In the genomic region with DNA sequence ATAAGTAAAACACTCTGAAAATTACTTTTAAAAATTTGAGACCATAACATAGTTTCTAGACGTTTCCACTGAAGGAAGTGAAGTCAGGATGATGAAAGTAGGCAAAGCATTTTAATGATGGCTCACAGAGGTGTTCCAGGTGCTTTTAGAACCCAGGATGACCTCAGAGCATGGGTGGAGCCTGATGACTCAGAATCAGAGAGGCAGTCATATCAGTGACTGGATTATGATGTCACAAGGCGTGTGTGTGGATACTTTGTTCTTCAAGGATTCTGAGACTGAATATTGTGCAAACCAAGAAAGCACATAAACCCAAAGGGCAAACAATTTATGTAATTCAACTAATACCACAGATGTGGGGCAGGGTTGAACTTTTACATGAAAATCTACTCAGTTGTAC, we compare ENCODE assay signal across 1 cellular context.
A peak's percentile ranks its signal among the peaks of the same experiment; 100 is the strongest.
TF ChIP-seq lines count a peak whose summit lies in the region.

No MANE protein-coding gene starts in this region.

TF ChIP-seq in GM12878, 131 proteins besides CTCF, POLR2A, EP300 and RAD21 (continued from another document):
- TF ChIP-seq, protein P1, sequence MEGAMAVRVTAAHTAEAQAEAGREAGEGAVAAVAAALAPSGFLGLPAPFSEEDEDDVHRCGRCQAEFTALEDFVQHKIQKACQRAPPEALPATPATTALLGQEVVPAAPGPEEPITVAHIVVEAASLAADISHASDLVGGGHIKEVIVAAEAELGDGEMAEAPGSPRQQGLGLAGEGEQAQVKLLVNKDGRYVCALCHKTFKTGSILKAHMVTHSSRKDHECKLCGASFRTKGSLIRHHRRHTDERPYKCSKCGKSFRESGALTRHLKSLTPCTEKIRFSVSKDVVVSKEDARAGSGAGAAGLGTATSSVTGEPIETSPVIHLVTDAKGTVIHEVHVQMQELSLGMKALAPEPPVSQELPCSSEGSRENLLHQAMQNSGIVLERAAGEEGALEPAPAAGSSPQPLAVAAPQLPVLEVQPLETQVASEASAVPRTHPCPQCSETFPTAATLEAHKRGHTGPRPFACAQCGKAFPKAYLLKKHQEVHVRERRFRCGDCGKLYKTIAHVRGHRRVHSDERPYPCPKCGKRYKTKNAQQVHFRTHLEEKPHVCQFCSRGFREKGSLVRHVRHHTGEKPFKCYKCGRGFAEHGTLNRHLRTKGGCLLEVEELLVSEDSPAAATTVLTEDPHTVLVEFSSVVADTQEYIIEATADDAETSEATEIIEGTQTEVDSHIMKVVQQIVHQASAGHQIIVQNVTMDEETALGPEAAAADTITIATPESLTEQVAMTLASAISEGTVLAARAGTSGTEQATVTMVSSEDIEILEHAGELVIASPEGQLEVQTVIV (IDR thresholded peaks at IDR 0.05; ENCODE audit: borderline replicate concordance, partially characterized antibody), result no peak
- TF ChIP-seq SIN3A (IDR thresholded peaks at IDR 0.05; ENCODE audit: low read depth, low read length) (no peak), GABPA (IDR thresholded peaks at IDR 0.05; ENCODE audit: low read depth) (peak; percentile 31; the same call in 1 of the 2 replicates), JUNB (IDR thresholded peaks at IDR 0.05) (peak; percentile 94), WRNIP1 (IDR thresholded peaks at IDR 0.05; ENCODE audit: borderline replicate concordance, low read depth, low read length) (no peak), ATF7 (IDR thresholded peaks at IDR 0.05; ENCODE audit: low read depth) (peak; percentile 53; the same call in 1 of the 2 replicates), HDAC2 (IDR thresholded peaks at IDR 0.05) (no peak), NFIC (IDR thresholded peaks at IDR 0.05; ENCODE audit: low read depth, low read length) (peak; percentile 38; the same call in 1 of the 2 replicates), HDAC6 (IDR thresholded peaks at IDR 0.05; ENCODE audit: unreplicated experiment) (no peak), CBFB (IDR thresholded peaks at IDR 0.05; ENCODE audit: low read depth) (no peak), BCL11A (IDR thresholded peaks at IDR 0.05; ENCODE audit: low read depth, low read length) (0 out of 2 replicates have a peak, but pooled peaks have one; percentile 17), CREM (IDR thresholded peaks at IDR 0.05; ENCODE audit: low read depth) (peak; percentile 94)
- TF ChIP-seq, protein P2, sequence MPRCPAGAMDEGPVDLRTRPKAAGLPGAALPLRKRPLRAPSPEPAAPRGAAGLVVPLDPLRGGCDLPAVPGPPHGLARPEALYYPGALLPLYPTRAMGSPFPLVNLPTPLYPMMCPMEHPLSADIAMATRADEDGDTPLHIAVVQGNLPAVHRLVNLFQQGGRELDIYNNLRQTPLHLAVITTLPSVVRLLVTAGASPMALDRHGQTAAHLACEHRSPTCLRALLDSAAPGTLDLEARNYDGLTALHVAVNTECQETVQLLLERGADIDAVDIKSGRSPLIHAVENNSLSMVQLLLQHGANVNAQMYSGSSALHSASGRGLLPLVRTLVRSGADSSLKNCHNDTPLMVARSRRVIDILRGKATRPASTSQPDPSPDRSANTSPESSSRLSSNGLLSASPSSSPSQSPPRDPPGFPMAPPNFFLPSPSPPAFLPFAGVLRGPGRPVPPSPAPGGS (IDR thresholded peaks at IDR 0.05; ENCODE audit: borderline replicate concordance, insufficient read depth, low read depth, low read length, poor library complexity, severe bottlenecking), result no peak
- TF ChIP-seq, protein P3, sequence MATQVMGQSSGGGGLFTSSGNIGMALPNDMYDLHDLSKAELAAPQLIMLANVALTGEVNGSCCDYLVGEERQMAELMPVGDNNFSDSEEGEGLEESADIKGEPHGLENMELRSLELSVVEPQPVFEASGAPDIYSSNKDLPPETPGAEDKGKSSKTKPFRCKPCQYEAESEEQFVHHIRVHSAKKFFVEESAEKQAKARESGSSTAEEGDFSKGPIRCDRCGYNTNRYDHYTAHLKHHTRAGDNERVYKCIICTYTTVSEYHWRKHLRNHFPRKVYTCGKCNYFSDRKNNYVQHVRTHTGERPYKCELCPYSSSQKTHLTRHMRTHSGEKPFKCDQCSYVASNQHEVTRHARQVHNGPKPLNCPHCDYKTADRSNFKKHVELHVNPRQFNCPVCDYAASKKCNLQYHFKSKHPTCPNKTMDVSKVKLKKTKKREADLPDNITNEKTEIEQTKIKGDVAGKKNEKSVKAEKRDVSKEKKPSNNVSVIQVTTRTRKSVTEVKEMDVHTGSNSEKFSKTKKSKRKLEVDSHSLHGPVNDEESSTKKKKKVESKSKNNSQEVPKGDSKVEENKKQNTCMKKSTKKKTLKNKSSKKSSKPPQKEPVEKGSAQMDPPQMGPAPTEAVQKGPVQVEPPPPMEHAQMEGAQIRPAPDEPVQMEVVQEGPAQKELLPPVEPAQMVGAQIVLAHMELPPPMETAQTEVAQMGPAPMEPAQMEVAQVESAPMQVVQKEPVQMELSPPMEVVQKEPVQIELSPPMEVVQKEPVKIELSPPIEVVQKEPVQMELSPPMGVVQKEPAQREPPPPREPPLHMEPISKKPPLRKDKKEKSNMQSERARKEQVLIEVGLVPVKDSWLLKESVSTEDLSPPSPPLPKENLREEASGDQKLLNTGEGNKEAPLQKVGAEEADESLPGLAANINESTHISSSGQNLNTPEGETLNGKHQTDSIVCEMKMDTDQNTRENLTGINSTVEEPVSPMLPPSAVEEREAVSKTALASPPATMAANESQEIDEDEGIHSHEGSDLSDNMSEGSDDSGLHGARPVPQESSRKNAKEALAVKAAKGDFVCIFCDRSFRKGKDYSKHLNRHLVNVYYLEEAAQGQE (IDR thresholded peaks at IDR 0.05; ENCODE audit: low read depth, low read length), result no peak
- TF ChIP-seq, protein P4, sequence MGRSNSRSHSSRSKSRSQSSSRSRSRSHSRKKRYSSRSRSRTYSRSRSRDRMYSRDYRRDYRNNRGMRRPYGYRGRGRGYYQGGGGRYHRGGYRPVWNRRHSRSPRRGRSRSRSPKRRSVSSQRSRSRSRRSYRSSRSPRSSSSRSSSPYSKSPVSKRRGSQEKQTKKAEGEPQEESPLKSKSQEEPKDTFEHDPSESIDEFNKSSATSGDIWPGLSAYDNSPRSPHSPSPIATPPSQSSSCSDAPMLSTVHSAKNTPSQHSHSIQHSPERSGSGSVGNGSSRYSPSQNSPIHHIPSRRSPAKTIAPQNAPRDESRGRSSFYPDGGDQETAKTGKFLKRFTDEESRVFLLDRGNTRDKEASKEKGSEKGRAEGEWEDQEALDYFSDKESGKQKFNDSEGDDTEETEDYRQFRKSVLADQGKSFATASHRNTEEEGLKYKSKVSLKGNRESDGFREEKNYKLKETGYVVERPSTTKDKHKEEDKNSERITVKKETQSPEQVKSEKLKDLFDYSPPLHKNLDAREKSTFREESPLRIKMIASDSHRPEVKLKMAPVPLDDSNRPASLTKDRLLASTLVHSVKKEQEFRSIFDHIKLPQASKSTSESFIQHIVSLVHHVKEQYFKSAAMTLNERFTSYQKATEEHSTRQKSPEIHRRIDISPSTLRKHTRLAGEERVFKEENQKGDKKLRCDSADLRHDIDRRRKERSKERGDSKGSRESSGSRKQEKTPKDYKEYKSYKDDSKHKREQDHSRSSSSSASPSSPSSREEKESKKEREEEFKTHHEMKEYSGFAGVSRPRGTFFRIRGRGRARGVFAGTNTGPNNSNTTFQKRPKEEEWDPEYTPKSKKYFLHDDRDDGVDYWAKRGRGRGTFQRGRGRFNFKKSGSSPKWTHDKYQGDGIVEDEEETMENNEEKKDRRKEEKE (IDR thresholded peaks at IDR 0.05), result no peak
